Comparison of ENCODE assay signal across 10 cellular contexts in genomic region chr11:63843042-63843441, GRCh38. TPM values are rescaled to one million over a fixed set of nuclear protein-coding genes. Genes with fewer than 3 reads are reported as not detected.
DNase-seq lines count a peak whose midpoint lies in the region; ATAC-seq and TF ChIP-seq lines count a peak whose summit lies in the region.
"Had no signal": no experiment of that assay in that cellular context is flagged by ENCODE, and none has a peak within 500 bp of the region (broad histone marks: within the 10 kb centered on the region; RNA-seq: fewer than 3 reads in every experiment).

No MANE protein-coding gene starts in this region.

- H3K27ac ChIP-seq in HEK293 (ENCODE audit: extremely low read depth, low read depth, low read length) (no peak overlapping the region), smooth muscle cell (ENCODE audit: low read depth) (peak overlapping the region; percentile 37)
- H3K27ac ChIP-seq: brain microvascular endothelial cell had no signal

- H3K79me2 ChIP-seq in smooth muscle cell (ENCODE audit: low read depth) = peaks cover 80% of the 10 kb centered on the region

- no peaks in the 10 kb centered on the region for H3K27me3 Mint-ChIP-seq in activated T-helper 17 cell treated with anti-CD3 and anti-CD28 coated beads, Interleukin-2, amount 50 U/mL, for 72 hours

- H3K27ac Mint-ChIP-seq in activated T-helper 17 cell treated with anti-CD3 and anti-CD28 coated beads, Interleukin-2, amount 50 U/mL, for 72 hours = peak overlapping the region; percentile 76

- H3K27me3 ChIP-seq in smooth muscle cell (ENCODE audit: low read depth) = no peaks in the 10 kb centered on the region
- H3K27me3 ChIP-seq: brain microvascular endothelial cell had no signal

- TF ChIP-seq CTCF in HEK293 (tag by site-specific recombination; IDR thresholded peaks at IDR 0.05) = no peak
- TF ChIP-seq CTCF in smooth muscle cell (IDR thresholded peaks at IDR 0.05; ENCODE audit: borderline replicate concordance, insufficient read depth, poor library complexity, severe bottlenecking) = no peak

- CTCF ChIA-PET in HEK293 (lab: Yijun Ruan, JAX) = interaction anchor here (0.7 kb wide), 1 partner anchor 55 kb away, joined by 5 read pairs; no protein-coding TSS in a partner anchor

- no peak for ATAC-seq in activated T-helper 17 cell treated with anti-CD3 and anti-CD28 coated beads, Interleukin-2, amount 50 U/mL, for 72 hours (replicated peaks)
- no peak for ATAC-seq in HG02798 (IDR thresholded peaks at IDR 0.05; ENCODE audit: poor library complexity, unreplicated experiment)

- peak overlapping the region; percentile 36 for H3K4me3 Mint-ChIP-seq in activated T-helper 17 cell treated with anti-CD3 and anti-CD28 coated beads, Interleukin-2, amount 50 U/mL, for 72 hours

- H4K20me1 ChIP-seq in smooth muscle cell (ENCODE audit: low read depth) = peaks cover 87% of the 10 kb centered on the region

- no peaks in the 10 kb centered on the region for H3K9me3 ChIP-seq in HEK293 (ENCODE audit: control insufficient read depth, insufficient read depth, low read depth, low read length)
- H3K9me3 ChIP-seq in iPS-18c (ENCODE audit: control insufficient read depth, insufficient read depth, low read length) = no peaks in the 10 kb centered on the region
- H3K9me3 ChIP-seq in smooth muscle cell (replicated peaks; ENCODE audit: low read depth) = no peaks in the 10 kb centered on the region

- H3K36me3 ChIP-seq in HEK293 (ENCODE audit: control insufficient read depth in 2 of 2, insufficient read depth in 1 of 2, low read length in 2 of 2) (peaks cover 0 to 23% of the 10 kb centered on the region in 2 experiments; a peak in 2 of 3 replicates), smooth muscle cell (ENCODE audit: low read depth) (no peaks in the 10 kb centered on the region)
- H3K36me3 ChIP-seq: brain microvascular endothelial cell had no signal

- no peak overlapping the region for H3K9ac ChIP-seq in smooth muscle cell (ENCODE audit: low read depth)

- H3K4me1 Mint-ChIP-seq in activated T-helper 17 cell treated with anti-CD3 and anti-CD28 coated beads, Interleukin-2, amount 50 U/mL, for 72 hours = peaks cover 25% of the 10 kb centered on the region

- no peak overlapping the region for H3K4me2 ChIP-seq in smooth muscle cell

- H3K4me1 ChIP-seq in HEK293 (ENCODE audit: control insufficient read depth, insufficient read depth, low read length) = 0 out of 2 replicates have a peak, but pooled peaks cover 6% of the 10 kb centered on the region
- H3K4me1 ChIP-seq in smooth muscle cell (ENCODE audit: low read depth) = peaks cover 33% of the 10 kb centered on the region

- H3K4me3 ChIP-seq in HEK293 (ENCODE audit: low read depth, low read length) (no peak overlapping the region), iPS-18c (ENCODE audit: insufficient read depth, low read depth, low read length) (0 out of 2 replicates have a peak overlapping the region, but pooled peaks have one; percentile 15), smooth muscle cell (no peak overlapping the region)

- H3K9me3 Mint-ChIP-seq in activated T-helper 17 cell treated with anti-CD3 and anti-CD28 coated beads, Interleukin-2, amount 50 U/mL, for 72 hours = no peaks in the 10 kb centered on the region

- WGBS in smooth muscle cell (ENCODE audit: low lambda C conversion rate) = 60% methylated on average over 1 of the region's 1 CpG

- peaks cover 6% of the 10 kb centered on the region for H3F3A ChIP-seq in smooth muscle cell (ENCODE audit: low read depth)

- H2AFZ ChIP-seq in smooth muscle cell (ENCODE audit: low read depth) = no peak overlapping the region

- no peak for DNase-seq in smooth muscle cell (lab: John Stamatoyannopoulos, UW; ENCODE audit: unreplicated experiment)
- DNase-seq in HUDEP-2 (lab: John Stamatoyannopoulos, UW; ENCODE audit: unreplicated experiment in 76 of 76) = no peak
- DNase-seq in NOMO-1 treated with dmso at 0.1 percent for 144 hours (lab: John Stamatoyannopoulos, UW; ENCODE audit: unreplicated experiment) = no peak
- DNase-seq: brain microvascular endothelial cell, GDM1, NCI-H748 treated with DMSO at 0.1 percent for 48 hours had no signal

- peaks cover 78% of the 10 kb centered on the region for H3K36me3 Mint-ChIP-seq in activated T-helper 17 cell treated with anti-CD3 and anti-CD28 coated beads, Interleukin-2, amount 50 U/mL, for 72 hours (ENCODE audit: low read depth)

- POLR2A ChIA-PET in HEK293 (lab: Yijun Ruan, JAX) = interaction anchor here (0.5 to 1.0 kb wide), 2 partner anchors 12 to 29 kb away, joined by 3 to 4 read pairs; no protein-coding TSS in a partner anchor

TF ChIP-seq in HEK293, 187 proteins besides CTCF, POLR2A, EP300 and RAD21:
- 0 out of 2 replicates have a peak, but pooled peaks have one; percentile 10 for TF ChIP-seq PRDM1 (tag by site-specific recombination; IDR thresholded peaks at IDR 0.05)
- TF ChIP-seq ZNF184 (tag by site-specific recombination; IDR thresholded peaks at IDR 0.05) = no peak
- no peak for TF ChIP-seq SCRT1 (tag by site-specific recombination; IDR thresholded peaks at IDR 0.05; ENCODE audit: borderline replicate concordance)
TF ChIP-seq in HEK293: peak in this region for 1.

RNA-seq across cellular contexts. Expression of gene MARK2, which starts 4.1 kb away (rescaled TPM):
- 10 to 100 TPM; 24.1 to 35.8 TPM for total RNA-seq in activated T-helper 17 cell treated with anti-CD3 and anti-CD28 coated beads, Interleukin-2, amount 50 U/mL, for 72 hours
- total RNA-seq in smooth muscle cell = 14.2 and 16.9 TPM in 2 replicates
- polyA plus RNA-seq in smooth muscle cell = 23.3 and 32.4 TPM in 2 replicates

RNA-seq across cellular contexts. Expression of gene SPINDOC, which starts 29.8 kb away (rescaled TPM):
- total RNA-seq in activated T-helper 17 cell treated with anti-CD3 and anti-CD28 coated beads, Interleukin-2, amount 50 U/mL, for 72 hours = 10 to 100 TPM; 26.0 to 51.8 TPM
- total RNA-seq in smooth muscle cell = 13.6 and 15.3 TPM in 2 replicates
- polyA plus RNA-seq in smooth muscle cell = 12.1 and 13.7 TPM in 2 replicates
